Comparison of ENCODE assay signal across 10 cellular contexts in genomic region chr3:23055733-23056376, GRCh38.
A peak's percentile ranks its signal among the peaks of the same experiment; 100 is the strongest.
DNase-seq lines count a peak whose midpoint lies in the region; ATAC-seq and TF ChIP-seq lines count a peak whose summit lies in the region.
"Had no signal": no experiment of that assay in that cellular context is flagged by ENCODE, and none has a peak within 500 bp of the region (broad histone marks: within the 10 kb centered on the region; RNA-seq: fewer than 3 reads in every experiment).

No MANE protein-coding gene starts in this region.

- DNase-seq in Caki2 (ENCODE audit: low read depth) (peak; percentile 8), epithelial cell of proximal tubule (ENCODE audit: low read depth) (peak; percentile 50), GM10248 (ENCODE audit: extremely low spot score) (no peak), T-helper 1 cell (no peak), endothelial cell (ENCODE audit: low spot score) (no peak)

- H3K36me3 ChIP-seq in gastroesophageal sphincter, result no peaks in the 10 kb centered on the region
- H3K36me3 ChIP-seq: ascending aorta had no signal

- in situ Hi-C loops in Caki2 (cut with HindIII; ENCODE audit: low pct_unique_long_range_greater_than_20kb, low sequenced_read_pairs), result no loop called here

- H3K27ac Mint-ChIP-seq in endothelial cell (ENCODE audit: unreplicated experiment), result no peak overlapping the region
- H3K27ac Mint-ChIP-seq: stimulated activated memory B cell treated with anti-CD40 and anti-IgM and Interleukin-4, amounts not matched to agents 10 μg/mL and 1 μg/mL and 100 μg/mL, for 72 hours had no signal

- WGBS in gastroesophageal sphincter (ENCODE audit: low coverage in 1 of 2), 2 donors, result 64 to 88% methylated on average over 1 to 2 of the region's 2 CpGs

- TF ChIP-seq EP300 in gastroesophageal sphincter (IDR thresholded peaks at IDR 0.05), result no peak

- H3K4me1 Mint-ChIP-seq in endothelial cell (ENCODE audit: unreplicated experiment), result no peaks in the 10 kb centered on the region

- CTCF ChIA-PET in GM10248 (lab: Yijun Ruan, JAX), result no interaction called here

- H3K36me3 Mint-ChIP-seq in endothelial cell (ENCODE audit: low read depth, unreplicated experiment), result no peaks in the 10 kb centered on the region
- H3K36me3 Mint-ChIP-seq: stimulated activated memory B cell treated with anti-CD40 and anti-IgM and Interleukin-4, amounts not matched to agents 10 μg/mL and 1 μg/mL and 100 μg/mL, for 72 hours had no signal

- no peaks in the 10 kb centered on the region for H3K27me3 ChIP-seq in gastroesophageal sphincter
- H3K27me3 ChIP-seq: ascending aorta had no signal

- H3K4me3 ChIP-seq in epithelial cell of proximal tubule (ENCODE audit: low read depth, low read length), result no peak overlapping the region
- no peak overlapping the region for H3K4me3 ChIP-seq in gastroesophageal sphincter
- H3K4me3 ChIP-seq: ascending aorta had no signal

- TF ChIP-seq CTCF in epithelial cell of proximal tubule (conservative IDR thresholded peaks at IDR 0.05; ENCODE audit: low read depth, low read length) (no peak), GM10248 (IDR thresholded peaks at IDR 0.05; ENCODE audit: control extremely low read depth, extremely low read depth, low read depth, missing control alignments) (no peak), gastroesophageal sphincter (IDR thresholded peaks at IDR 0.05) (no peak), endothelial cell (IDR thresholded peaks at IDR 0.05; ENCODE audit: unreplicated experiment) (no peak)

- H3K4me3 Mint-ChIP-seq in endothelial cell (ENCODE audit: unreplicated experiment), result no peak overlapping the region
- H3K4me3 Mint-ChIP-seq: stimulated activated memory B cell treated with anti-CD40 and anti-IgM and Interleukin-4, amounts not matched to agents 10 μg/mL and 1 μg/mL and 100 μg/mL, for 72 hours had no signal

- H3K9me3 ChIP-seq in gastroesophageal sphincter, result peaks cover 0 to 6% (median 0%) of the 10 kb centered on the region in 3 donors

- no peak for TF ChIP-seq POLR2A in gastroesophageal sphincter (IDR thresholded peaks at IDR 0.05)

- ATAC-seq in GM19468 (IDR thresholded peaks at IDR 0.05; ENCODE audit: extremely low read depth, unreplicated experiment) (peak; percentile 56), HG03442 (IDR thresholded peaks at IDR 0.05; ENCODE audit: unreplicated experiment) (peak; percentile 77), gastroesophageal sphincter (no peak)
- ATAC-seq: stimulated activated memory B cell treated with anti-CD40 and anti-IgM and Interleukin-4, amounts not matched to agents 10 μg/mL and 1 μg/mL and 100 μg/mL, for 72 hours had no signal

- no peaks in the 10 kb centered on the region for H3K27me3 Mint-ChIP-seq in endothelial cell (ENCODE audit: unreplicated experiment)
- H3K27me3 Mint-ChIP-seq: stimulated activated memory B cell treated with anti-CD40 and anti-IgM and Interleukin-4, amounts not matched to agents 10 μg/mL and 1 μg/mL and 100 μg/mL, for 72 hours had no signal

- H3K9me3 Mint-ChIP-seq in endothelial cell (ENCODE audit: unreplicated experiment), result no peaks in the 10 kb centered on the region

- H3K4me1 ChIP-seq in gastroesophageal sphincter, result peaks cover 0 to 12% (median 0%) of the 10 kb centered on the region in 3 donors
- H3K4me1 ChIP-seq: ascending aorta had no signal

- POLR2A ChIA-PET in GM10248 (lab: Yijun Ruan, JAX), result no interaction called here

- H3K27ac ChIP-seq in gastroesophageal sphincter, result no peak overlapping the region
- H3K27ac ChIP-seq: ascending aorta had no signal

Comparison
In these comparisons a context has a peak if more than half of its experiments do, and no peak if none do; other contexts are left out.
1. DNase-seq: peak in Caki2 (single experiment) and epithelial cell of proximal tubule (single experiment); none in GM10248 (single experiment), T-helper 1 cell (0 of 5) and endothelial cell (single experiment).